ENCODE assay signal across 32 cellular contexts in genomic region chr3:20400281-20400680, GRCh38.
"Had no signal": no experiment of that assay in that cellular context is flagged by ENCODE, and none has a peak within 500 bp of the region (broad histone marks: within the 10 kb centered on the region; RNA-seq: fewer than 3 reads in every experiment).

No MANE protein-coding gene starts in this region.

- DNase-seq: Karpas-422, Kasumi-1, MG63, MM.1S, MV-4-11, NCI-H1048, NCI-H1092, NCI-H1092 treated with DMSO at 0.1 percent for 48 hours, NCI-H1105, NCI-H1105 treated with DMSO at 0.1 percent for 48 hours, NCI-H1417, NCI-H1417 treated with DMSO at 0.1 percent for 48 hours, NCI-H1436, NCI-H1436 treated with DMSO at 0.1 percent for 48 hours, NCI-H146, NCI-H1694, NCI-H1694 treated with DMSO at 0.1 percent for 48 hours, NCI-H187, NCI-H187 treated with DMSO at 0.1 percent for 48 hours, NCI-H1930, NCI-H2029, NCI-H2029 treated with DMSO at 0.1 percent for 48 hours, NCI-H2081, NCI-H2081 treated with DMSO at 0.1 percent for 48 hours, NCI-H2227 treated with DMSO at 0.1 percent for 48 hours, NCI-H226, NCI-H345, NCI-H446, NCI-H446 treated with DMSO at 0.1 percent for 48 hours, NCI-H510A, NCI-H510A treated with DMSO at 0.1 percent for 48 hours had no signal

- H3K27ac ChIP-seq: KMS-11 had no signal

- H3K4me3 ChIP-seq: MG63 had no signal

- H3K9me3 ChIP-seq: MG63 had no signal

- H3K36me3 ChIP-seq: MG63 had no signal

- H3K27me3 ChIP-seq: MG63 had no signal
